Comparison of ENCODE assay signal across 1 cellular context in genomic region chr1:225408249-225408648, GRCh38.
TF ChIP-seq lines count a peak whose summit lies in the region.

No MANE protein-coding gene starts in this region.

TF ChIP-seq in GM23338, 12 proteins besides CTCF, POLR2A, EP300 and RAD21 (continued from another document):
- TF ChIP-seq ETS1 (IDR thresholded peaks at IDR 0.05) (no peak), STAT1 (IDR thresholded peaks at IDR 0.05; ENCODE audit: unreplicated experiment) (no peak), CREB1 (CRISPR knock-in tag; IDR thresholded peaks at IDR 0.05; ENCODE audit: low read depth) (no peak), NANOG (IDR thresholded peaks at IDR 0.05; ENCODE audit: borderline replicate concordance) (no peak), ZNF331 (CRISPR knock-in tag; IDR thresholded peaks at IDR 0.05; ENCODE audit: low read depth) (no peak), REST (IDR thresholded peaks at IDR 0.05; ENCODE audit: unreplicated experiment) (no peak), EZH2phosphoT487 (IDR thresholded peaks at IDR 0.05; ENCODE audit: unreplicated experiment) (no peak), EZH2 (IDR thresholded peaks at IDR 0.05; ENCODE audit: low read depth, unreplicated experiment) (no peak), JUNB (IDR thresholded peaks at IDR 0.05; ENCODE audit: unreplicated experiment) (no peak), ZNF114 (CRISPR knock-in tag; IDR thresholded peaks at IDR 0.05) (no peak), POLR2AphosphoS5 (IDR thresholded peaks at IDR 0.05; ENCODE audit: low read depth) (no peak)
